Comparison of ENCODE assay signal across 2 cellular contexts in the genomic region with DNA sequence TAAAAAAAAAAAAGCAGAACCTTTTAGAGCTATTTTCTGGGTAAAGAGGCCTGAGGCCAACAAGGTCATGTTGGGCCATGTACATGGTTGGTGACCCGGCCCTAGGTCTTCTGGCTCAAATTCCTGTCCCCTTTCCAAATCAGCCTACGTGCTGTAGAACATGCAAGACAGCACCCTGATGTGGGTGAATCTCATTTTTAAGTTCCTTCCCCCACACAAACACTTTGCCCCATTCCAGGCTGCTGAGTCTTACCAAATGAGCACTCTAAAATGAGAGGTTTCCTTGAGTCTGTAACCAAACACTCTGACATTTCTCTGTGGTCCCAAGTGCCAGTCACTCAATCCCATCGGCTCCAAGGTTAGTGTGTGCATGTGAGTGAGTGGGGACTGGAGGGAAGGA.
TF ChIP-seq lines count a peak whose summit lies in the region.

No MANE protein-coding gene starts in this region.

TF ChIP-seq in GM23338, 12 proteins besides CTCF, POLR2A, EP300 and RAD21:
- TF ChIP-seq, protein P1, sequence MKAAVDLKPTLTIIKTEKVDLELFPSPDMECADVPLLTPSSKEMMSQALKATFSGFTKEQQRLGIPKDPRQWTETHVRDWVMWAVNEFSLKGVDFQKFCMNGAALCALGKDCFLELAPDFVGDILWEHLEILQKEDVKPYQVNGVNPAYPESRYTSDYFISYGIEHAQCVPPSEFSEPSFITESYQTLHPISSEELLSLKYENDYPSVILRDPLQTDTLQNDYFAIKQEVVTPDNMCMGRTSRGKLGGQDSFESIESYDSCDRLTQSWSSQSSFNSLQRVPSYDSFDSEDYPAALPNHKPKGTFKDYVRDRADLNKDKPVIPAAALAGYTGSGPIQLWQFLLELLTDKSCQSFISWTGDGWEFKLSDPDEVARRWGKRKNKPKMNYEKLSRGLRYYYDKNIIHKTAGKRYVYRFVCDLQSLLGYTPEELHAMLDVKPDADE (IDR thresholded peaks at IDR 0.05): no peak
- TF ChIP-seq NANOG (IDR thresholded peaks at IDR 0.05; ENCODE audit: borderline replicate concordance) (no peak), EZH2 (IDR thresholded peaks at IDR 0.05; ENCODE audit: low read depth, unreplicated experiment) (no peak)

TF ChIP-seq in SK-N-SH, 30 proteins besides CTCF, POLR2A, EP300 and RAD21:
- TF ChIP-seq RCOR1 (IDR thresholded peaks at IDR 0.05; ENCODE audit: low read length) (no peak), FOXJ3 (CRISPR knock-in tag; IDR thresholded peaks at IDR 0.05) (no peak), FOSL2 (IDR thresholded peaks at IDR 0.05; ENCODE audit: borderline replicate concordance, low read depth) (no peak), SMC3 (IDR thresholded peaks at IDR 0.05; ENCODE audit: low read depth, low read length) (no peak), GATA2 (CRISPR knock-in tag; IDR thresholded peaks at IDR 0.05) (no peak), CHD2 (IDR thresholded peaks at IDR 0.05; ENCODE audit: low read length, partially characterized antibody) (no peak), GABPA (IDR thresholded peaks at IDR 0.05; ENCODE audit: low read depth) (no peak), FOXM1 (IDR thresholded peaks at IDR 0.05; ENCODE audit: low read depth) (no peak), JUND (IDR thresholded peaks at IDR 0.05) (no peak), TEAD4 (IDR thresholded peaks at IDR 0.05; ENCODE audit: borderline replicate concordance, insufficient read depth) (no peak), TCF12 (IDR thresholded peaks at IDR 0.05) (no peak), ELF1 (IDR thresholded peaks at IDR 0.05) (no peak), NRF1 (IDR thresholded peaks at IDR 0.05; ENCODE audit: low read depth, low read length) (no peak), YY1 (IDR thresholded peaks at IDR 0.05; ENCODE audit: low read depth) (no peak)
- TF ChIP-seq, protein P2, sequence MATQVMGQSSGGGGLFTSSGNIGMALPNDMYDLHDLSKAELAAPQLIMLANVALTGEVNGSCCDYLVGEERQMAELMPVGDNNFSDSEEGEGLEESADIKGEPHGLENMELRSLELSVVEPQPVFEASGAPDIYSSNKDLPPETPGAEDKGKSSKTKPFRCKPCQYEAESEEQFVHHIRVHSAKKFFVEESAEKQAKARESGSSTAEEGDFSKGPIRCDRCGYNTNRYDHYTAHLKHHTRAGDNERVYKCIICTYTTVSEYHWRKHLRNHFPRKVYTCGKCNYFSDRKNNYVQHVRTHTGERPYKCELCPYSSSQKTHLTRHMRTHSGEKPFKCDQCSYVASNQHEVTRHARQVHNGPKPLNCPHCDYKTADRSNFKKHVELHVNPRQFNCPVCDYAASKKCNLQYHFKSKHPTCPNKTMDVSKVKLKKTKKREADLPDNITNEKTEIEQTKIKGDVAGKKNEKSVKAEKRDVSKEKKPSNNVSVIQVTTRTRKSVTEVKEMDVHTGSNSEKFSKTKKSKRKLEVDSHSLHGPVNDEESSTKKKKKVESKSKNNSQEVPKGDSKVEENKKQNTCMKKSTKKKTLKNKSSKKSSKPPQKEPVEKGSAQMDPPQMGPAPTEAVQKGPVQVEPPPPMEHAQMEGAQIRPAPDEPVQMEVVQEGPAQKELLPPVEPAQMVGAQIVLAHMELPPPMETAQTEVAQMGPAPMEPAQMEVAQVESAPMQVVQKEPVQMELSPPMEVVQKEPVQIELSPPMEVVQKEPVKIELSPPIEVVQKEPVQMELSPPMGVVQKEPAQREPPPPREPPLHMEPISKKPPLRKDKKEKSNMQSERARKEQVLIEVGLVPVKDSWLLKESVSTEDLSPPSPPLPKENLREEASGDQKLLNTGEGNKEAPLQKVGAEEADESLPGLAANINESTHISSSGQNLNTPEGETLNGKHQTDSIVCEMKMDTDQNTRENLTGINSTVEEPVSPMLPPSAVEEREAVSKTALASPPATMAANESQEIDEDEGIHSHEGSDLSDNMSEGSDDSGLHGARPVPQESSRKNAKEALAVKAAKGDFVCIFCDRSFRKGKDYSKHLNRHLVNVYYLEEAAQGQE (IDR thresholded peaks at IDR 0.05; ENCODE audit: low read depth, low read length): no peak
- TF ChIP-seq, protein P3, sequence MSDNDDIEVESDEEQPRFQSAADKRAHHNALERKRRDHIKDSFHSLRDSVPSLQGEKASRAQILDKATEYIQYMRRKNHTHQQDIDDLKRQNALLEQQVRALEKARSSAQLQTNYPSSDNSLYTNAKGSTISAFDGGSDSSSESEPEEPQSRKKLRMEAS (IDR thresholded peaks at IDR 0.05; ENCODE audit: low read depth): no peak
- TF ChIP-seq, protein P4, sequence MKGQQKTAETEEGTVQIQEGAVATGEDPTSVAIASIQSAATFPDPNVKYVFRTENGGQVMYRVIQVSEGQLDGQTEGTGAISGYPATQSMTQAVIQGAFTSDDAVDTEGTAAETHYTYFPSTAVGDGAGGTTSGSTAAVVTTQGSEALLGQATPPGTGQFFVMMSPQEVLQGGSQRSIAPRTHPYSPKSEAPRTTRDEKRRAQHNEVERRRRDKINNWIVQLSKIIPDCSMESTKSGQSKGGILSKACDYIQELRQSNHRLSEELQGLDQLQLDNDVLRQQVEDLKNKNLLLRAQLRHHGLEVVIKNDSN (IDR thresholded peaks at IDR 0.05; ENCODE audit: borderline replicate concordance, low read depth): no peak
- TF ChIP-seq, protein P5, sequence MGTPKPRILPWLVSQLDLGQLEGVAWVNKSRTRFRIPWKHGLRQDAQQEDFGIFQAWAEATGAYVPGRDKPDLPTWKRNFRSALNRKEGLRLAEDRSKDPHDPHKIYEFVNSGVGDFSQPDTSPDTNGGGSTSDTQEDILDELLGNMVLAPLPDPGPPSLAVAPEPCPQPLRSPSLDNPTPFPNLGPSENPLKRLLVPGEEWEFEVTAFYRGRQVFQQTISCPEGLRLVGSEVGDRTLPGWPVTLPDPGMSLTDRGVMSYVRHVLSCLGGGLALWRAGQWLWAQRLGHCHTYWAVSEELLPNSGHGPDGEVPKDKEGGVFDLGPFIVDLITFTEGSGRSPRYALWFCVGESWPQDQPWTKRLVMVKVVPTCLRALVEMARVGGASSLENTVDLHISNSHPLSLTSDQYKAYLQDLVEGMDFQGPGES (IDR thresholded peaks at IDR 0.05; ENCODE audit: low read depth, low read length): no peak
- TF ChIP-seq, protein P6, sequence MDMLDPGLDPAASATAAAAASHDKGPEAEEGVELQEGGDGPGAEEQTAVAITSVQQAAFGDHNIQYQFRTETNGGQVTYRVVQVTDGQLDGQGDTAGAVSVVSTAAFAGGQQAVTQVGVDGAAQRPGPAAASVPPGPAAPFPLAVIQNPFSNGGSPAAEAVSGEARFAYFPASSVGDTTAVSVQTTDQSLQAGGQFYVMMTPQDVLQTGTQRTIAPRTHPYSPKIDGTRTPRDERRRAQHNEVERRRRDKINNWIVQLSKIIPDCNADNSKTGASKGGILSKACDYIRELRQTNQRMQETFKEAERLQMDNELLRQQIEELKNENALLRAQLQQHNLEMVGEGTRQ (IDR thresholded peaks at IDR 0.05; ENCODE audit: borderline replicate concordance, low read depth, low read length): no peak
- TF ChIP-seq, protein P7, sequence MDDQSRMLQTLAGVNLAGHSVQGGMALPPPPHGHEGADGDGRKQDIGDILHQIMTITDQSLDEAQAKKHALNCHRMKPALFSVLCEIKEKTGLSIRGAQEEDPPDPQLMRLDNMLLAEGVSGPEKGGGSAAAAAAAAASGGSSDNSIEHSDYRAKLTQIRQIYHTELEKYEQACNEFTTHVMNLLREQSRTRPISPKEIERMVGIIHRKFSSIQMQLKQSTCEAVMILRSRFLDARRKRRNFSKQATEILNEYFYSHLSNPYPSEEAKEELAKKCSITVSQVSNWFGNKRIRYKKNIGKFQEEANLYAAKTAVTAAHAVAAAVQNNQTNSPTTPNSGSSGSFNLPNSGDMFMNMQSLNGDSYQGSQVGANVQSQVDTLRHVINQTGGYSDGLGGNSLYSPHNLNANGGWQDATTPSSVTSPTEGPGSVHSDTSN (IDR thresholded peaks at IDR 0.05): no peak
